In the genomic region with DNA sequence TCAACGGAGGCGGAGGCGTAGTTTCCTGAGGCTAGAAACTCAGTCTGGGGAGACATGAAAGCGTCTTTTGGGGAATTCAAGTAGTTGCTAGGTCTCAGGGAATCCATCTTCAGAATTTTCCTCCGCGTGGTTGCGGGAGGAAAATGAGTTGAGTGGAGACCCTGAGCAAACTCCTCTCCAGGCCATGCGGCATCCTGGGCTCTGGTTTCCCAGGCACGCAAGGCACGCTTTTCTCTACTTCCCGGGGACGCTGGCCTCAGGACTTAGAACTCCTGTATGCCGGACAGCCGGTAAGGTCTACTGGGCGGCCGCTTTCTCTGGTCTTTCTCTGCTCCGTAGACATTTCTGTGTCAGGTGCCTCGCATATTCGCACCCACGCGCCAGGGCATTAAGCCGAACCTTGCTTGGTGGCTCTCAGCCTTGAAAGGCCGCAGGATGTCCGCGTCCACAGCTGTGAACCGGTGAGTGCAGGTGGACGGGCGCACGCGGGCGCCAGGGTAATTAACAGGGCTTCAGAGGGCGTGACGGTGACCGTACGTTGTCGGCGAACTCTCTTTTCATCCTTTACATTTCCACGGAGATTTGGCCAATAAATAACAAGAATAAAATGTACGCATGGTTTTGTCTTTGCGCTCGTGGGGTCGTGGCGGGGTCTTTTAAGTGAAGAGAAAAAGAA, we compare ENCODE assay signal across 8 cellular contexts. TPM values are rescaled to one million over a fixed set of nuclear protein-coding genes. Genes with fewer than 3 reads are reported as not detected.
DNase-seq lines count a peak whose midpoint lies in the region; ATAC-seq and TF ChIP-seq lines count a peak whose summit lies in the region.

No MANE protein-coding gene starts in this region.

- no peak overlapping the region for H3K18ac ChIP-seq in IMR-90 (ENCODE audit: low read depth, low read length)

- no peak for ATAC-seq in IMR-90 (ENCODE audit: low read depth)
- no peak for ATAC-seq in GM19351 (IDR thresholded peaks at IDR 0.05; ENCODE audit: unreplicated experiment)
- ATAC-seq in GM19035 (IDR thresholded peaks at IDR 0.05; ENCODE audit: unreplicated experiment): no peak

- no peak overlapping the region for H2BK15ac ChIP-seq in IMR-90 (ENCODE audit: low read depth, low read length)

- CTCF ChIA-PET in AG04450 (lab: Charles Lee): interaction anchor here (0.8 kb wide), 1 partner anchor 20 kb away, joined by 3 read pairs; no protein-coding TSS in a partner anchor
- CTCF ChIA-PET in IMR-90 (lab: Yijun Ruan, JAX): interaction anchor here (0.6 kb wide), 1 partner anchor 19 kb away, joined by 3 read pairs; no protein-coding TSS in a partner anchor
- CTCF ChIA-PET in mammary epithelial cell (lab: Charles Lee; ENCODE audit: low non-redundant PET): no interaction called here

- H3K27ac ChIP-seq in AG04450 (ENCODE audit: low read depth, low read length) (no peak overlapping the region), IMR-90 (ENCODE audit: insufficient read depth, low read length) (no peak overlapping the region), mammary epithelial cell (ENCODE audit: insufficient read depth, low read depth, low read length) (no peak overlapping the region)

- no peak overlapping the region for H3K56ac ChIP-seq in IMR-90 (ENCODE audit: extremely low read depth, insufficient read depth, low read length)

- H3K79me1 ChIP-seq in IMR-90 (ENCODE audit: low read depth in 1 of 2, low read length in 2 of 2): no peaks in the 10 kb centered on the region

- H2AFZ ChIP-seq in IMR-90 (replicated peaks; ENCODE audit: low read length, poor library complexity) (peak overlapping the region; percentile 88), mammary epithelial cell (ENCODE audit: low read depth, low read length) (peak overlapping the region; percentile 57)

- BruUV-seq in IMR-90 (replicated peaks; lab: Mats Ljungman, UMichigan) (no TSS peak), mammary epithelial cell (replicated peaks; lab: Mats Ljungman, UMichigan) (no TSS peak)

- H2AK9ac ChIP-seq in IMR-90 (replicated peaks; ENCODE audit: low read depth, low read length, poor library complexity): no peak overlapping the region

- dilution Hi-C loops in IMR-90 (cut with HindIII; ENCODE audit: low sequenced_read_pairs, unreplicated experiment) (no loop called here), mammary epithelial cell (cut with HindIII; ENCODE audit: low sequenced_read_pairs) (no loop called here)

- H3K4me3 ChIP-seq in AG04450 (ENCODE audit: low read depth, low read length): peak overlapping the region; percentile 64
- peak overlapping the region; percentile 95 for H3K4me3 ChIP-seq in IMR-90 (ENCODE audit: insufficient read depth, low read depth, low read length)
- peak overlapping the region; percentile 45 to 65 (median 55) for H3K4me3 ChIP-seq in mammary epithelial cell (replicated peaks in 1 of 3; ENCODE audit: insufficient read depth in 1 of 3, low read depth in 2 of 3, low read length in 3 of 3)
- peak overlapping the region; percentile 10 for H3K4me3 ChIP-seq in mononuclear cell (ENCODE audit: low read length)

- H3K36me3 ChIP-seq in IMR-90 (ENCODE audit: control insufficient read depth, insufficient read depth, low read length) (no peaks in the 10 kb centered on the region), mammary epithelial cell (ENCODE audit: insufficient read depth, low read length) (no peaks in the 10 kb centered on the region)

- DNase-seq in AG04450 (ENCODE audit: low read depth, low spot score): no peak
- DNase-seq in IMR-90: no peak
- no peak for DNase-seq in mammary epithelial cell
- no peak for DNase-seq in NCI-H1436 (lab: John Stamatoyannopoulos, UW)
- DNase-seq in AG20443 (ENCODE audit: low spot score): no peak

- no peak for TF ChIP-seq RAD21 in IMR-90 (IDR thresholded peaks at IDR 0.05; ENCODE audit: low read length)

- WGBS in IMR-90 (ENCODE audit: extremely low coverage in 2 of 2, insufficient read length in 1 of 2), 2 experiments: 12% methylated on average over 24 of the region's 43 CpGs; no CpG with 5 or more reads in 1 of the 2 experiments
- 20% methylated on average over 42 of the region's 43 CpGs for WGBS in mammary epithelial cell (ENCODE audit: low coverage, missing lambda C conversion rate)

- no peaks in the 10 kb centered on the region for H4K20me1 ChIP-seq in IMR-90 (ENCODE audit: insufficient read depth, low read length)
- H4K20me1 ChIP-seq in mammary epithelial cell (ENCODE audit: insufficient read depth, low read length): no peaks in the 10 kb centered on the region

- TF ChIP-seq CTCF in AG04450 (IDR thresholded peaks at IDR 0.05; ENCODE audit: low read depth, low read length) (no peak), IMR-90 (conservative IDR thresholded peaks at IDR 0.05; ENCODE audit: low read depth, low read length) (no peak), mammary epithelial cell (conservative IDR thresholded peaks at IDR 0.05 in 1 of 2, IDR thresholded peaks at IDR 0.05 in 1 of 2; ENCODE audit: extremely low read depth in 1 of 2, insufficient read depth in 1 of 2, low read depth in 1 of 2, low read length in 2 of 2) (no peak)

- H2AK5ac ChIP-seq in IMR-90 (ENCODE audit: low read depth, low read length): no peak overlapping the region

- H3K4ac ChIP-seq in IMR-90 (ENCODE audit: low read depth, low read length): no peak overlapping the region

- intact Hi-C loops in IMR-90 (cut with micrococcal nuclease) (loop anchor here (5.0 kb wide), 1 partner anchor 39 kb away; no protein-coding TSS in a partner anchor), mammary epithelial cell (cut with micrococcal nuclease) (no loop called here)

- H3K9me1 ChIP-seq in IMR-90 (ENCODE audit: insufficient read depth, low read length): no peaks in the 10 kb centered on the region

- H2BK120ac ChIP-seq in IMR-90 (ENCODE audit: low read depth, low read length): no peak overlapping the region

- H3K4me2 ChIP-seq in IMR-90 (ENCODE audit: low read depth, low read length) (peak overlapping the region; percentile 97; the same call in 1 of the 2 replicates), mammary epithelial cell (ENCODE audit: insufficient read depth, low read depth, low read length) (peak overlapping the region; percentile 100)

- H3K23ac ChIP-seq in IMR-90 (ENCODE audit: low read depth, low read length): no peak overlapping the region

- H2BK20ac ChIP-seq in IMR-90 (ENCODE audit: low read depth, low read length): no peak overlapping the region

- H2BK5ac ChIP-seq in IMR-90 (ENCODE audit: low read depth, low read length, poor library complexity, severe bottlenecking): no peak overlapping the region

- peaks cover 2% of the 10 kb centered on the region; the same call in 1 of the 2 replicates for H3K4me1 ChIP-seq in IMR-90 (ENCODE audit: control insufficient read depth, insufficient read depth, low read length)
- H3K4me1 ChIP-seq in mammary epithelial cell (ENCODE audit: insufficient read depth, low read length): peaks cover 8% of the 10 kb centered on the region
- H3K4me1 ChIP-seq in mononuclear cell (ENCODE audit: insufficient read depth, low read length): peaks cover 20% of the 10 kb centered on the region

- no peak overlapping the region for H3K14ac ChIP-seq in IMR-90 (replicated peaks; ENCODE audit: low read depth, low read length)

- H3K27me3 ChIP-seq in AG04450 (ENCODE audit: control insufficient read depth, insufficient read depth, low read length) (peaks cover 44% of the 10 kb centered on the region), IMR-90 (ENCODE audit: control insufficient read depth, insufficient read depth, low read length) (peaks cover 42% of the 10 kb centered on the region), mammary epithelial cell (ENCODE audit: insufficient read depth, low read length) (peaks cover 23% of the 10 kb centered on the region), mononuclear cell (ENCODE audit: insufficient read depth, low read length) (peaks cover 82% of the 10 kb centered on the region)

- H4K91ac ChIP-seq in IMR-90 (ENCODE audit: insufficient read depth, low read depth, low read length): no peak overlapping the region

- in situ Hi-C loops in IMR-90 (cut with MboI; ENCODE audit: low sequenced_read_pairs) (no loop called here), mammary epithelial cell (cut with MboI; ENCODE audit: low sequenced_read_pairs in 2 of 2) (no loop called here)

- no peak for TF ChIP-seq POLR2A in IMR-90 (IDR thresholded peaks at IDR 0.05; ENCODE audit: low read depth, low read length)

- H4K8ac ChIP-seq in IMR-90 (ENCODE audit: low read depth in 2 of 2, low read length in 2 of 2): no peak overlapping the region

- H3K9ac ChIP-seq in IMR-90 (ENCODE audit: low read depth, low read length) (no peak overlapping the region), mammary epithelial cell (ENCODE audit: insufficient read depth, low read length) (no peak overlapping the region)

- H4K5ac ChIP-seq in IMR-90 (ENCODE audit: low read depth, low read length): no peak overlapping the region

- H3K79me2 ChIP-seq in mammary epithelial cell (ENCODE audit: insufficient read depth, low read length): no peaks in the 10 kb centered on the region

- H3K9me3 ChIP-seq in AG04450 (ENCODE audit: control insufficient read depth, insufficient read depth, low read length) (no peaks in the 10 kb centered on the region; the same call in 1 of the 2 replicates), IMR-90 (ENCODE audit: control insufficient read depth, insufficient read depth, low read length) (0 out of 2 replicates have a peak, but pooled peaks cover 2% of the 10 kb centered on the region), mammary epithelial cell (replicated peaks; ENCODE audit: insufficient read depth, low read length) (no peaks in the 10 kb centered on the region), mononuclear cell (ENCODE audit: low read depth, low read length) (no peaks in the 10 kb centered on the region)

- POLR2A ChIA-PET in AG04450 (lab: Yijun Ruan, JAX) (no interaction called here), IMR-90 (lab: Charles Lee; ENCODE audit: unreplicated experiment) (no interaction called here)

TF ChIP-seq in IMR-90, 13 proteins besides CTCF, POLR2A, EP300 and RAD21 (continues in another document):
- TF ChIP-seq RFX5 (IDR thresholded peaks at IDR 0.05; ENCODE audit: low read depth, low read length): no peak

RNA-seq across cellular contexts. Expression of gene RBM20, which starts 1.0 kb away (rescaled TPM):
- polyA plus RNA-seq in AG04450 (2011; rRNA removed) (0.11 and 0.15 TPM in 2 replicates), IMR-90 (2012; rRNA removed) (0.09 and 0.15 TPM in 2 replicates), mammary epithelial cell (not detected)
- 0.14 and 0.35 TPM in 2 replicates for polyA minus RNA-seq in AG04450 (2011; rRNA and poly(A)+ RNA removed)
- total RNA-seq in IMR-90 (2012; rRNA removed) (under 0.01 TPM in 2 replicates), mammary epithelial cell (under 1 TPM; 0.07 to 0.17 TPM), mononuclear cell (1.0 TPM)
- polyA plus RNA-seq in IMR-90 (2012; cell fraction: cytosol; rRNA removed): 0.03 and 0.04 TPM in 2 replicates
- polyA plus RNA-seq in IMR-90 (2012; cell fraction: nucleus; rRNA removed; ENCODE audit: low replicate concordance): 0.05 and 0.39 TPM in 2 replicates
- polyA minus RNA-seq in mammary epithelial cell: not detected

Comparison
In these comparisons a context has a peak if more than half of its experiments do, and no peak if none do; other contexts are left out.
1. H3K4me3 ChIP-seq: peak in every context shown above with its lines; median percentile 95 in IMR-90; 64 in AG04450; 55 in mammary epithelial cell; 10 in mononuclear cell.